ENCODE assay signal across 25 cellular contexts in genomic region chr9:38257626-38258215, GRCh38.
"Had no signal": no experiment of that assay in that cellular context is flagged by ENCODE, and none has a peak within 500 bp of the region (broad histone marks: within the 10 kb centered on the region; RNA-seq: fewer than 3 reads in every experiment).

No MANE protein-coding gene starts in this region.

- H3K4me3 Mint-ChIP-seq: activated CD4-positive, alpha-beta memory T cell treated with anti-CD3 and anti-CD28 coated beads, Interleukin-2, amount 10 ng/mL, durations not matched to agents 7 days and 5 days; activated naive CD8-positive, alpha-beta T cell treated with anti-CD3 and anti-CD28 coated beads for 36 hours; activated T-cell treated with anti-CD3 and anti-CD28 coated beads, Interleukin-2, amount 50 U/mL, for 4 hours; central memory CD8-positive, alpha-beta T cell had no signal

- DNase-seq: activated CD4-positive, alpha-beta memory T cell treated with anti-CD3 and anti-CD28 coated beads, Interleukin-2, amount 10 ng/mL, durations not matched to agents 7 days and 5 days; activated CD4-positive, alpha-beta T cell treated with anti-CD3 and anti-CD28 coated beads for 1 hour; activated CD4-positive, alpha-beta T cell treated with anti-CD3 and anti-CD28 coated beads for 48 hours; activated CD4-positive, CD25-positive, alpha-beta regulatory T cell; activated effector memory CD4-positive, alpha-beta T cell treated with Interleukin-2 at 50 U/mL for 16 hours; activated naive CD4-positive, alpha-beta T cell treated with anti-CD3 and anti-CD28 coated beads, Interleukin-2, amount 50 U/mL, for 16 hours; activated naive CD8-positive, alpha-beta T cell treated with anti-CD3 and anti-CD28 coated beads for 36 hours; activated T-cell treated with anti-CD3 and anti-CD28 coated beads for 4 hours; activated T-cell treated with anti-CD3 and anti-CD28 coated beads, Interleukin-2, amount 50 U/mL, for 4 hours; amniotic stem cell; aorta; NCI-H1105; NCI-H1417 treated with DMSO at 0.1 percent for 48 hours; NCI-H187 treated with DMSO at 0.1 percent for 48 hours; NCI-H2081; NCI-H345; NCI-H524 treated with DMSO at 0.1 percent for 48 hours; SHP77; SJCRH30; T1000; WERI-Rb-1 had no signal

- H3K27ac Mint-ChIP-seq: activated CD4-positive, alpha-beta memory T cell treated with anti-CD3 and anti-CD28 coated beads, Interleukin-2, amount 10 ng/mL, durations not matched to agents 7 days and 5 days; activated naive CD8-positive, alpha-beta T cell treated with anti-CD3 and anti-CD28 coated beads for 36 hours had no signal

- H3K9me3 ChIP-seq: SJCRH30 had no signal

- H3K27me3 ChIP-seq: cardiac muscle cell, SJCRH30 had no signal

- H3K9me3 Mint-ChIP-seq: activated CD4-positive, alpha-beta memory T cell treated with anti-CD3 and anti-CD28 coated beads, Interleukin-2, amount 10 ng/mL, durations not matched to agents 7 days and 5 days; activated naive CD8-positive, alpha-beta T cell treated with anti-CD3 and anti-CD28 coated beads for 36 hours; central memory CD8-positive, alpha-beta T cell had no signal

- H3K4me3 ChIP-seq: cardiac muscle cell, K562, SJCRH30, SK-N-MC had no signal

- H3K36me3 ChIP-seq: cardiac muscle cell, SJCRH30, WERI-Rb-1 had no signal

- H3K27ac ChIP-seq: cardiac muscle cell, SJCRH30, SK-N-MC, WERI-Rb-1 had no signal

- H3K4me1 Mint-ChIP-seq: activated CD4-positive, alpha-beta memory T cell treated with anti-CD3 and anti-CD28 coated beads, Interleukin-2, amount 10 ng/mL, durations not matched to agents 7 days and 5 days; activated naive CD8-positive, alpha-beta T cell treated with anti-CD3 and anti-CD28 coated beads for 36 hours; central memory CD8-positive, alpha-beta T cell had no signal

- H3K4me1 ChIP-seq: SJCRH30 had no signal

- H3K36me3 Mint-ChIP-seq: activated naive CD8-positive, alpha-beta T cell treated with anti-CD3 and anti-CD28 coated beads for 36 hours had no signal
